8 cellular contexts compared by ENCODE assay signal in genomic region chr7:144835668-144836544, GRCh38. TPM values are rescaled to one million over a fixed set of nuclear protein-coding genes. Genes with fewer than 3 reads are reported as not detected.
DNase-seq lines count a peak whose midpoint lies in the region; ATAC-seq and TF ChIP-seq lines count a peak whose summit lies in the region.

Gene TPK1, minus strand, starts transcription at chr7:144836053. Its CDS starts 451 bp downstream, at chr7:144835602.

- WGBS in endodermal cell (ENCODE audit: insufficient coverage in 1 of 2, insufficient read length in 1 of 2), 2 experiments: 9 to 32% methylated on average over 12 to 81 of the region's 81 CpGs
- WGBS in mesendoderm (ENCODE audit: extremely low coverage, insufficient coverage, low lambda C conversion rate): no CpG with 5 or more reads among the region's 81 CpGs

- peak; percentile 90 for DNase-seq in COLO829 (ENCODE audit: low spot score)
- peak; percentile 59 for DNase-seq in HS-27A (ENCODE audit: low read depth)
- DNase-seq in NOMO-1 treated with dmso at 0.1 percent for 144 hours (lab: John Stamatoyannopoulos, UW; ENCODE audit: unreplicated experiment): peak; percentile 74
- DNase-seq in activated CD8-positive, alpha-beta memory T cell treated with anti-CD3 and anti-CD28 coated beads, Interleukin-2, amount 50 U/mL, for 1 hour (ENCODE audit: extremely low read depth): peak; percentile 59
- peak; percentile 95 for DNase-seq in endodermal cell
- DNase-seq in mesendoderm: peak; percentile 97
- DNase-seq in stimulated activated CD8-positive, alpha-beta memory T cell treated with anti-CD3 and anti-CD28 coated beads, Interleukin-12 subunit alpha, Interleukin-12 subunit beta, amount 100 ng/mL, for 4 hours (ENCODE audit: low read depth): peak; percentile 85

- peak within 1 kb of the TSS; percentile 85 for H3K18ac ChIP-seq in mesendoderm (ENCODE audit: low read length)

- peak within 1 kb of the TSS; percentile 64 for H2BK15ac ChIP-seq in mesendoderm (replicated peaks; ENCODE audit: low read depth)

- peaks cover 14% of the 10 kb centered on the region for H3K4me1 Mint-ChIP-seq in endodermal cell

- ATAC-seq in GM19468 (IDR thresholded peaks at IDR 0.05; ENCODE audit: extremely low read depth, unreplicated experiment): peak; percentile 95

- peak within 1 kb of the TSS; percentile 75 for H3K27ac ChIP-seq in endodermal cell (ENCODE audit: low read depth, low read length)
- peak within 1 kb of the TSS; percentile 92 for H3K27ac ChIP-seq in mesendoderm (ENCODE audit: low read depth, low read length)

- peak within 1 kb of the TSS; percentile 29 for H4K8ac ChIP-seq in mesendoderm (ENCODE audit: low read depth, low read length)

- H3K4me1 ChIP-seq in endodermal cell (ENCODE audit: control insufficient read depth, insufficient read depth, low read length) (no peaks in the 10 kb centered on the region), mesendoderm (ENCODE audit: control insufficient read depth, low read depth, low read length) (no peaks in the 10 kb centered on the region)

- peak within 1 kb of the TSS; percentile 84 for H2BK120ac ChIP-seq in mesendoderm (ENCODE audit: low read depth, low read length)

- H3K27me3 Mint-ChIP-seq in endodermal cell (ENCODE audit: insufficient read depth): peaks cover 8% of the 10 kb centered on the region

- H3K79me1 ChIP-seq in mesendoderm (ENCODE audit: low read length): no peaks in the 10 kb centered on the region

- peaks cover 1% of the 10 kb centered on the region for H3K36me3 Mint-ChIP-seq in endodermal cell (ENCODE audit: low read depth)

- H3K4me2 ChIP-seq in mesendoderm (ENCODE audit: low read length): peak within 1 kb of the TSS; percentile 98

- no peak within 1 kb of the TSS for H4K5ac ChIP-seq in mesendoderm (ENCODE audit: low read length)

- no peak within 1 kb of the TSS for H3K23ac ChIP-seq in mesendoderm (ENCODE audit: low read length)

- H3K4me3 Mint-ChIP-seq in endodermal cell: peak within 1 kb of the TSS; percentile 89

- H3K9ac ChIP-seq in endodermal cell (ENCODE audit: extremely low read depth, low read length, poor library complexity, severe bottlenecking) (peak within 1 kb of the TSS; percentile 82), mesendoderm (ENCODE audit: low read length) (peak within 1 kb of the TSS; percentile 87)

- H3K4me3 ChIP-seq in endodermal cell (ENCODE audit: low read length) (peak within 1 kb of the TSS; percentile 90), mesendoderm (ENCODE audit: low read length) (peak within 1 kb of the TSS; percentile 75)

- no peaks in the 10 kb centered on the region for H3K79me2 ChIP-seq in mesendoderm (ENCODE audit: control insufficient read depth, insufficient read depth, low read length)

- TF ChIP-seq CTCF in endodermal cell (conservative IDR thresholded peaks at IDR 0.05): no peak

- peaks cover 16% of the 10 kb centered on the region for H3K9me3 ChIP-seq in endodermal cell (ENCODE audit: control insufficient read depth, low read length)

- H3K36me3 ChIP-seq in endodermal cell (ENCODE audit: control insufficient read depth, insufficient read depth, low read length) (peaks cover 10% of the 10 kb centered on the region), mesendoderm (ENCODE audit: control insufficient read depth, insufficient read depth, low read length) (no peaks in the 10 kb centered on the region)

- H3K4ac ChIP-seq in mesendoderm (ENCODE audit: low read depth, low read length): peak within 1 kb of the TSS; percentile 95

- no peak within 1 kb of the TSS for H2AK5ac ChIP-seq in mesendoderm (ENCODE audit: low read length)

- H2BK5ac ChIP-seq in mesendoderm (ENCODE audit: low read length): no peak within 1 kb of the TSS

- H3K27me3 ChIP-seq in endodermal cell (ENCODE audit: control insufficient read depth, insufficient read depth, low read length, poor library complexity, severe bottlenecking): no peaks in the 10 kb centered on the region
- H3K27me3 ChIP-seq in mesendoderm (ENCODE audit: insufficient read depth, low read length, poor library complexity): no peaks in the 10 kb centered on the region

- H3K27ac Mint-ChIP-seq in endodermal cell: peak within 1 kb of the TSS; percentile 94

- H3K9me3 Mint-ChIP-seq in endodermal cell: peaks cover 5% of the 10 kb centered on the region

- H3K56ac ChIP-seq in mesendoderm (ENCODE audit: low read length): peak within 1 kb of the TSS; percentile 84

RNA-seq across cellular contexts. Expression of gene TPK1, which starts in this region (rescaled TPM):
- total RNA-seq in endodermal cell: 1 to 10 TPM; 9.7 TPM
- polyA plus RNA-seq in endodermal cell (2013, experiment 1 of 2): 6.7 TPM
- polyA plus RNA-seq in endodermal cell (2013, experiment 2 of 2): 7.1 TPM
- polyA plus RNA-seq in mesendoderm (2013, experiment 1 of 2): 1.6 TPM
- 1.8 TPM for polyA plus RNA-seq in mesendoderm (2013, experiment 2 of 2)

Comparison
In these comparisons a context has a peak if more than half of its experiments do, and no peak if none do; other contexts are left out.
1. Peak in every context shown above with its lines: DNase-seq, ATAC-seq, H3K4me3 ChIP-seq and H3K27ac ChIP-seq.